Comparison of ENCODE assay signal across 1 cellular context in genomic region chr19:10333758-10334339, GRCh38.
TF ChIP-seq lines count a peak whose summit lies in the region.

No MANE protein-coding gene starts in this region.

TF ChIP-seq in endothelial cell of umbilical vein, 7 proteins besides CTCF, POLR2A, EP300 and RAD21:
- no peak for TF ChIP-seq JUN (IDR thresholded peaks at IDR 0.05; ENCODE audit: borderline replicate concordance, insufficient read depth, insufficient read length, low read depth)
- no peak for TF ChIP-seq POLR2AphosphoS5 (IDR thresholded peaks at IDR 0.05; ENCODE audit: insufficient read depth, low read depth, low read length)
- TF ChIP-seq GATA2 (IDR thresholded peaks at IDR 0.05; ENCODE audit: insufficient read depth, insufficient read length, low read depth, low read length), result no peak
- no peak for TF ChIP-seq MAX (IDR thresholded peaks at IDR 0.05; ENCODE audit: insufficient read depth, insufficient read length)
- TF ChIP-seq MYC (IDR thresholded peaks at IDR 0.05; ENCODE audit: low read depth, low read length), result no peak
- TF ChIP-seq EZH2 (IDR thresholded peaks at IDR 0.05; ENCODE audit: borderline replicate concordance, low read depth, low read length, severe bottlenecking), result no peak
- no peak for TF ChIP-seq FOS (IDR thresholded peaks at IDR 0.05; ENCODE audit: borderline replicate concordance, insufficient read depth, low read length)
